8 cellular contexts compared by ENCODE assay signal in genomic region chr12:94460594-94460959, GRCh38. TPM values are rescaled to one million over a fixed set of nuclear protein-coding genes. Genes with fewer than 3 reads are reported as not detected.
DNase-seq lines count a peak whose midpoint lies in the region; ATAC-seq and TF ChIP-seq lines count a peak whose summit lies in the region.

No MANE protein-coding gene starts in this region.

- H3K27ac Mint-ChIP-seq in CD14-positive monocyte (peak overlapping the region; percentile 91 to 95 (median 92)), nephron progenitor cell (peak overlapping the region; percentile 9)

- intact Hi-C loops in CD14-positive monocyte (cut with micrococcal nuclease), result loop anchor here in 1 of 2 donors (10.0 kb wide), 1 partner anchor 184 kb away; no protein-coding TSS in a partner anchor

- H3K36me3 Mint-ChIP-seq in CD14-positive monocyte, result peaks cover 2 to 4% of the 10 kb centered on the region in 2 donors
- H3K36me3 Mint-ChIP-seq in nephron progenitor cell (ENCODE audit: low read depth), result peaks cover 26% of the 10 kb centered on the region

- no peak for DNase-seq in CD14-positive monocyte (ENCODE audit: low spot score)
- DNase-seq in LHCN-M2 (ENCODE audit: low read depth), result peak; percentile 15
- DNase-seq in coronary artery (ENCODE audit: low spot score), result no peak
- no peak for DNase-seq in nephron progenitor cell
- DNase-seq in GM20000 (ENCODE audit: low spot score), result no peak
- DNase-seq in central memory CD4-positive, alpha-beta T cell, result no peak
- DNase-seq in cortex of kidney (lab: John Stamatoyannopoulos, UW), result no peak

- peaks cover 0 to 5% (median 0%) of the 10 kb centered on the region in 7 donors for H3K9me3 Mint-ChIP-seq in CD14-positive monocyte
- peaks cover 17% of the 10 kb centered on the region for H3K9me3 Mint-ChIP-seq in nephron progenitor cell

- TF ChIP-seq CTCF in CD14-positive monocyte (IDR thresholded peaks at IDR 0.05) (no peak), coronary artery (IDR thresholded peaks at IDR 0.05) (no peak), nephron progenitor cell (IDR thresholded peaks at IDR 0.05) (no peak), GM20000 (IDR thresholded peaks at IDR 0.05; ENCODE audit: extremely low read depth, missing control alignments) (no peak)

- H3K4me3 ChIP-seq in coronary artery, result peak overlapping the region; percentile 93

- H3K27ac ChIP-seq in coronary artery, result peak overlapping the region; percentile 95

- ATAC-seq in HG03108 (IDR thresholded peaks at IDR 0.05; ENCODE audit: unreplicated experiment), result no peak

- H3K4me3 Mint-ChIP-seq in CD14-positive monocyte, result peak overlapping the region; percentile 98 to 99
- peak overlapping the region; percentile 92 for H3K4me3 Mint-ChIP-seq in nephron progenitor cell

- H3K27me3 Mint-ChIP-seq in CD14-positive monocyte (ENCODE audit: low read depth in 3 of 3), result peaks cover 0 to 6% (median 2%) of the 10 kb centered on the region in 3 donors
- H3K27me3 Mint-ChIP-seq in nephron progenitor cell (ENCODE audit: low read depth, poor library complexity), result peaks cover 5% of the 10 kb centered on the region

- H3K4me1 Mint-ChIP-seq in CD14-positive monocyte (peaks cover 18% of the 10 kb centered on the region), nephron progenitor cell (peaks cover 34% of the 10 kb centered on the region)

RNA-seq across cellular contexts. Expression of gene CEP83, which starts 0.9 kb away (rescaled TPM):
- 1 to 10 TPM in 1 of 2 donors, under 1 TPM in 1; 0.73 to 1.0 TPM for polyA plus RNA-seq in CD14-positive monocyte
- 11.7 and 22.5 TPM in 2 replicates for total RNA-seq in LHCN-M2 (2014; rRNA removed)
- polyA plus RNA-seq in LHCN-M2 (2012), result 2.1 TPM
